In the genomic region with DNA sequence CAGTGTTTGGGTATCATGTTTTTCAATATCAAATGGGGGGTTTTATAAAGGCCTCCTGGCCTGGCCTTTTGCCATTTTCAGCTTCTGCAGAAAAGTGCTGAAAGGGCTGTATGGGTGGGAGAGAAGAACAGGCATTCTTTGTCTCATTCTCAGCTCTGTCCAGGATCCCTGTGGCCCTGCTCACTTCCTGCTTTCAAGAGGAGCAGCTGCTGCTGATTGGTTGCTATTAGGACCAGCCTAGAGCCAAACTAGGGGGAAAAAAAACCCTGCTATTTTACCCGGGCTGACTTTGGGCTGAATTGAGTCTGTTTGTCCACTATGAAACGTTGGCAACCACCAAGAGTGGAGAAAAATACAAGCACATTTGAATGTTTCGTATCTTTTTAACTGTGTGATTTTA, we compare ENCODE assay signal across 15 cellular contexts.
DNase-seq lines count a peak whose midpoint lies in the region; ATAC-seq and TF ChIP-seq lines count a peak whose summit lies in the region.
"Had no signal": no experiment of that assay in that cellular context is flagged by ENCODE, and none has a peak within 500 bp of the region (broad histone marks: within the 10 kb centered on the region; RNA-seq: fewer than 3 reads in every experiment).

No MANE protein-coding gene starts in this region.

- H3K27me3 ChIP-seq in DND-41 (ENCODE audit: insufficient read depth, low read length, poor library complexity) = no peaks in the 10 kb centered on the region
- H3K27me3 ChIP-seq in dorsolateral prefrontal cortex = no peaks in the 10 kb centered on the region
- H3K27me3 ChIP-seq: ascending aorta, MG63 had no signal

- no peaks in the 10 kb centered on the region for H4K20me1 ChIP-seq in DND-41 (ENCODE audit: insufficient read depth, low read length)

- H3K27ac ChIP-seq in DND-41 (ENCODE audit: low read length) = no peak overlapping the region
- H3K27ac ChIP-seq in dorsolateral prefrontal cortex = peak overlapping the region in 40 of 59 donors; percentile 1 to 79 (median 46)
- H3K27ac ChIP-seq: ascending aorta had no signal

- H3K9ac ChIP-seq in DND-41 (ENCODE audit: low read depth, low read length) = no peak overlapping the region

- DNase-seq in DND-41 (no peak), MV-4-11 (lab: John Stamatoyannopoulos, UW) (peak; percentile 36), dorsolateral prefrontal cortex (peak in 2 of 10 donors; percentile 51 to 62), midbrain (lab: John Stamatoyannopoulos, UW) (peak; percentile 62), OCI-M2 (lab: John Stamatoyannopoulos, UW; ENCODE audit: unreplicated experiment) (no peak), NCI-H446 treated with DMSO at 0.1 percent for 48 hours (lab: John Stamatoyannopoulos, UW) (no peak)
- no peak for DNase-seq in stimulated activated CD4-positive, alpha-beta T cell treated with anti-CD3 and anti-CD28 coated beads, Interleukin-2, amount 100 ng/mL, for 48 hours
- DNase-seq in activated naive CD4-positive, alpha-beta T cell treated with Interleukin-2 at 50 U/mL for 16 hours = no peak
- DNase-seq: activated CD8-positive, alpha-beta memory T cell treated with anti-CD3 and anti-CD28 coated beads, Interleukin-2, amount 10 ng/mL, durations not matched to agents 7 days and 5 days; CD4-positive, alpha-beta T cell; MG63; naive thymus-derived CD4-positive, alpha-beta T cell; stimulated activated CD4-positive, alpha-beta T cell treated with anti-CD3 and anti-CD28 coated beads, Interleukin-12 subunit alpha, Interleukin-12 subunit beta, amount 100 ng/mL, for 4 hours; T-helper 17 cell had no signal

- intact Hi-C loops in dorsolateral prefrontal cortex (cut with DNase I) = no loop called here

- H3K4me2 ChIP-seq in DND-41 (ENCODE audit: insufficient read depth, low read length) = no peak overlapping the region

- H3K4me1 ChIP-seq in DND-41 (ENCODE audit: insufficient read depth, low read length) = peaks cover 22% of the 10 kb centered on the region
- H3K4me1 ChIP-seq: ascending aorta had no signal

- no peaks in the 10 kb centered on the region for H3K36me3 ChIP-seq in DND-41 (ENCODE audit: insufficient read depth, low read length)
- H3K36me3 ChIP-seq: ascending aorta, MG63 had no signal

- H3K79me2 ChIP-seq in DND-41 (ENCODE audit: insufficient read depth, low read length) = no peaks in the 10 kb centered on the region

- H3K4me3 ChIP-seq in DND-41 (ENCODE audit: low read depth in 1 of 2, low read length in 2 of 2) = no peak overlapping the region
- H3K4me3 ChIP-seq in dorsolateral prefrontal cortex = peak overlapping the region in 1 of 59 donors; percentile 24
- H3K4me3 ChIP-seq: ascending aorta, MG63 had no signal

- TF ChIP-seq CTCF in DND-41 (IDR thresholded peaks at IDR 0.05; ENCODE audit: borderline replicate concordance, extremely low read depth, low read length, poor library complexity, severe bottlenecking) (no peak), dorsolateral prefrontal cortex (IDR thresholded peaks at IDR 0.05 in 54 of 56, conservative IDR thresholded peaks at IDR 0.05 in 2 of 56; ENCODE audit: low read depth in 1 of 56, partially characterized antibody in 56 of 56) (peak in 1 of 56 donors; percentile 10)

- no peaks in the 10 kb centered on the region for H3K9me3 ChIP-seq in DND-41 (ENCODE audit: insufficient read depth, low read length, severe bottlenecking)
- H3K9me3 ChIP-seq: ascending aorta, MG63 had no signal

- H2AFZ ChIP-seq in DND-41 (ENCODE audit: low read depth, low read length) = peak overlapping the region; percentile 57

- ATAC-seq in DND-41 (ENCODE audit: insufficient read depth, low read depth) = peak; percentile 65
- ATAC-seq: activated CD8-positive, alpha-beta memory T cell treated with anti-CD3 and anti-CD28 coated beads, Interleukin-2, amount 10 ng/mL, durations not matched to agents 7 days and 5 days; naive thymus-derived CD4-positive, alpha-beta T cell; T-helper 17 cell had no signal

Comparison
In these comparisons a context has a peak if more than half of its experiments do, and no peak if none do; other contexts are left out.
1. DNase-seq: peak in MV-4-11 (single experiment) and midbrain (single experiment); none in DND-41 (single experiment), stimulated activated CD4-positive, alpha-beta T cell treated with anti-CD3 and anti-CD28 coated beads, Interleukin-2, amount 100 ng/mL, for 48 hours (0 of 2), OCI-M2 (single experiment), NCI-H446 treated with DMSO at 0.1 percent for 48 hours (single experiment) and activated naive CD4-positive, alpha-beta T cell treated with Interleukin-2 at 50 U/mL for 16 hours (single experiment).